10 cellular contexts compared by ENCODE assay signal in genomic region chr13:27007166-27007565, GRCh38.
DNase-seq lines count a peak whose midpoint lies in the region; ATAC-seq and TF ChIP-seq lines count a peak whose summit lies in the region.
"Had no signal": no experiment of that assay in that cellular context is flagged by ENCODE, and none has a peak within 500 bp of the region (broad histone marks: within the 10 kb centered on the region; RNA-seq: fewer than 3 reads in every experiment).

No MANE protein-coding gene starts in this region.

- no peak overlapping the region for H3K4me2 ChIP-seq in MM.1S (ENCODE audit: low read depth, low read length)

- H3K27ac ChIP-seq in cardiac muscle cell (no peak overlapping the region), MM.1S (ENCODE audit: low read length) (no peak overlapping the region)
- H3K27ac ChIP-seq: C4-2B had no signal

- H4K20me1 ChIP-seq in MM.1S (ENCODE audit: insufficient read depth, low read length), result no peaks in the 10 kb centered on the region

- H3K9me2 ChIP-seq in MM.1S (replicated peaks; ENCODE audit: insufficient read depth, low read length), result no peaks in the 10 kb centered on the region

- no peak overlapping the region for H3K9ac ChIP-seq in MM.1S (ENCODE audit: low read length)

- H3K27ac Mint-ChIP-seq in mesothelial cell of epicardium, result no peak overlapping the region

- no peak overlapping the region for H2AFZ ChIP-seq in MM.1S (ENCODE audit: low read length)

- H3K4me1 Mint-ChIP-seq in mesothelial cell of epicardium, result peaks cover 14% of the 10 kb centered on the region

- H3K4me1 ChIP-seq in cardiac muscle cell (ENCODE audit: low read depth) (no peaks in the 10 kb centered on the region), MM.1S (ENCODE audit: low read length) (no peaks in the 10 kb centered on the region)

- no peaks in the 10 kb centered on the region for H3F3A ChIP-seq in MM.1S (ENCODE audit: insufficient read depth, low read length)

- no peak for DNase-seq in cardiac muscle cell (ENCODE audit: low read depth in 1 of 2, low spot score in 1 of 2)
- DNase-seq in cardiac septum (ENCODE audit: low spot score), result no peak
- peak; percentile 46 for DNase-seq in cerebellum (ENCODE audit: low spot score)
- DNase-seq in mesothelial cell of epicardium (ENCODE audit: low spot score in 2 of 2, unreplicated experiment in 2 of 2), result no peak
- peak; percentile 40 for DNase-seq in ureter (ENCODE audit: low spot score)
- DNase-seq in MM.1S, result no peak
- DNase-seq in NAMALWA (ENCODE audit: low spot score), result no peak
- DNase-seq: activated effector memory CD4-positive, alpha-beta T cell treated with anti-CD3 and anti-CD28 coated beads, Interleukin-2, amount 50 U/mL, for 16 hours had no signal

- intact Hi-C loops in cardiac septum (cut with DNase I), result no loop called here

- peak overlapping the region; percentile 61 for H3K4me3 Mint-ChIP-seq in mesothelial cell of epicardium

- H3K36me3 ChIP-seq in cardiac muscle cell (no peaks in the 10 kb centered on the region), MM.1S (replicated peaks; ENCODE audit: insufficient read depth, low read length) (no peaks in the 10 kb centered on the region)

- H3K4me3 ChIP-seq in cardiac muscle cell (peak overlapping the region; percentile 16), MM.1S (ENCODE audit: low read length) (no peak overlapping the region)

- peaks cover 5% of the 10 kb centered on the region for H3K9me3 Mint-ChIP-seq in mesothelial cell of epicardium

- peaks cover 38% of the 10 kb centered on the region for H3K27me3 Mint-ChIP-seq in mesothelial cell of epicardium (ENCODE audit: low read depth)

- no peaks in the 10 kb centered on the region for H3K79me2 ChIP-seq in MM.1S (ENCODE audit: low read length)

- no peak for ATAC-seq in HG02610 (IDR thresholded peaks at IDR 0.05; ENCODE audit: unreplicated experiment)

- TF ChIP-seq CTCF in cardiac muscle cell (IDR thresholded peaks at IDR 0.05; ENCODE audit: low read depth, low read length) (no peak), mesothelial cell of epicardium (IDR thresholded peaks at IDR 0.05; ENCODE audit: unreplicated experiment) (no peak), MM.1S (IDR thresholded peaks at IDR 0.05; ENCODE audit: low read length) (no peak)

- no peaks in the 10 kb centered on the region for H3K9me3 ChIP-seq in cardiac muscle cell (ENCODE audit: low read depth)
- no peaks in the 10 kb centered on the region for H3K9me3 ChIP-seq in MM.1S (replicated peaks; ENCODE audit: insufficient read depth, low read length)

- peaks cover 16% of the 10 kb centered on the region for H3K27me3 ChIP-seq in cardiac muscle cell
- H3K27me3 ChIP-seq in MM.1S (replicated peaks; ENCODE audit: insufficient read depth, low read length), result no peaks in the 10 kb centered on the region

- H3K36me3 Mint-ChIP-seq in mesothelial cell of epicardium, result no peaks in the 10 kb centered on the region

Comparison
In these comparisons a context has a peak if more than half of its experiments do, and no peak if none do; other contexts are left out.
1. DNase-seq: peak in cerebellum (single experiment) and ureter (single experiment); none in cardiac muscle cell (0 of 2), cardiac septum (single experiment), mesothelial cell of epicardium (0 of 2), MM.1S (single experiment) and NAMALWA (single experiment).